2 cellular contexts compared by ENCODE assay signal in genomic region chr18:47250415-47251046, GRCh38.
TF ChIP-seq lines count a peak whose summit lies in the region.

No MANE protein-coding gene starts in this region.

TF ChIP-seq in SK-N-SH, 30 proteins besides CTCF, POLR2A, EP300 and RAD21:
- no peak for TF ChIP-seq RFX5 (IDR thresholded peaks at IDR 0.05; ENCODE audit: low read length)
- TF ChIP-seq USF1 (IDR thresholded peaks at IDR 0.05; ENCODE audit: borderline replicate concordance, low read depth) = no peak
- TF ChIP-seq RXRA (IDR thresholded peaks at IDR 0.05; ENCODE audit: borderline replicate concordance, low read depth) = no peak
- no peak for TF ChIP-seq TAF1 (IDR thresholded peaks at IDR 0.05; ENCODE audit: borderline replicate concordance, low read depth, low read length)
- no peak for TF ChIP-seq POLR2AphosphoS5 (IDR thresholded peaks at IDR 0.05; ENCODE audit: low read depth, low read length)
- no peak for TF ChIP-seq EZH2phosphoT487 (IDR thresholded peaks at IDR 0.05; ENCODE audit: borderline replicate concordance, low read depth)
- TF ChIP-seq ELF1 (IDR thresholded peaks at IDR 0.05) = no peak
- TF ChIP-seq FOXJ3 (CRISPR knock-in tag; IDR thresholded peaks at IDR 0.05) = no peak
- no peak for TF ChIP-seq TCF12 (IDR thresholded peaks at IDR 0.05)
- TF ChIP-seq MAX (IDR thresholded peaks at IDR 0.05; ENCODE audit: low read depth) = no peak
- no peak for TF ChIP-seq ZBTB33 (IDR thresholded peaks at IDR 0.05; ENCODE audit: borderline replicate concordance, low read depth)
- no peak for TF ChIP-seq MEF2A (IDR thresholded peaks at IDR 0.05; ENCODE audit: borderline replicate concordance, low read depth)
- TF ChIP-seq JUND (IDR thresholded peaks at IDR 0.05) = no peak

TF ChIP-seq in SK-N-SH treated with all-trans-retinoic acid at 6 μM for 48 hours, 23 proteins besides CTCF, POLR2A, EP300 and RAD21:
- TF ChIP-seq CSDC2 (CRISPR knock-in tag; IDR thresholded peaks at IDR 0.05) (no peak), ARNTL (CRISPR knock-in tag; IDR thresholded peaks at IDR 0.05; ENCODE audit: borderline replicate concordance, low read depth) (no peak)
TF ChIP-seq in SK-N-SH treated with all-trans-retinoic acid at 6 μM for 48 hours: peak in this region for 0.
